Comparison of ENCODE assay signal across 25 cellular contexts in genomic region chr18:50751490-50751889, GRCh38.
DNase-seq lines count a peak whose midpoint lies in the region; ATAC-seq and TF ChIP-seq lines count a peak whose summit lies in the region.
"Had no signal": no experiment of that assay in that cellular context is flagged by ENCODE, and none has a peak within 500 bp of the region (broad histone marks: within the 10 kb centered on the region; RNA-seq: fewer than 3 reads in every experiment).

No MANE protein-coding gene starts in this region.

- H3K27me3 ChIP-seq in spleen (replicated peaks in 1 of 7) = peaks cover 0 to 33% (median 0%) of the 10 kb centered on the region in 7 donors
- H3K27me3 ChIP-seq: BLaER1 treated with 17β-estradiol and CSF1 and Interleukin-3, amounts not matched to agents 10 nM and 100 nM had no signal

- H3K4me3 Mint-ChIP-seq in glutamatergic neuron (ENCODE audit: unreplicated experiment) = no peak overlapping the region
- H3K4me3 Mint-ChIP-seq: activated naive CD4-positive, alpha-beta T cell treated with anti-CD3 and anti-CD28 coated beads, Interleukin-2, amount 10 ng/mL, durations not matched to agents 7 days and 5 days; activated T-cell treated with anti-CD3 and anti-CD28 coated beads, Interleukin-2, amount 50 U/mL, for 72 hours; stimulated activated effector memory CD8-positive, alpha-beta T cell treated with anti-CD3 and anti-CD28 coated beads, Interleukin-12 subunit alpha, Interleukin-12 subunit beta, amount 100 ng/mL, for 72 hours had no signal

- 45 to 60% (median 54%) methylated on average over 5 of the region's 5 CpGs for WGBS in spleen, 5 donors

- DNase-seq in DMS 273 treated with DMSO at 0.1 percent for 48 hours (lab: John Stamatoyannopoulos, UW) = peak; percentile 53
- DNase-seq in NCI-H146 treated with DMSO at 0.1 percent for 48 hours (lab: John Stamatoyannopoulos, UW; ENCODE audit: unreplicated experiment) = peak; percentile 89
- DNase-seq in NCI-H82 (lab: John Stamatoyannopoulos, UW) = peak; percentile 99
- DNase-seq in glutamatergic neuron = peak; percentile 31
- no peak for DNase-seq in spleen
- no peak for DNase-seq in NCI-H2196 (lab: John Stamatoyannopoulos, UW; ENCODE audit: unreplicated experiment)
- DNase-seq: activated CD4-positive, CD25-positive, alpha-beta regulatory T cell; activated naive CD4-positive, alpha-beta T cell treated with anti-CD3 and anti-CD28 coated beads, Interleukin-2, amount 10 ng/mL, durations not matched to agents 7 days and 5 days; activated T-cell treated with anti-CD3 and anti-CD28 coated beads, Interleukin-2, amount 50 U/mL, for 72 hours; dermis blood vessel endothelial cell; DMS79; foreskin melanocyte; GDM1; heart right ventricle; MM.1S; NCI-H1694 treated with DMSO at 0.1 percent for 48 hours; NK-92 treated with Interleukin-12 subunit alpha and Interleukin-12 subunit beta, amount 100 ng/mL, for 24 hours; trophoblast cell had no signal

- H3K9me3 ChIP-seq in spleen = peaks cover 0 to 4% (median 0%) of the 10 kb centered on the region in 8 donors
- H3K9me3 ChIP-seq: HAP-1 had no signal

- TF ChIP-seq CTCF in glutamatergic neuron (IDR thresholded peaks at IDR 0.05; ENCODE audit: partially characterized antibody, unreplicated experiment) (no peak), spleen (IDR thresholded peaks at IDR 0.05 in 8 of 11, conservative IDR thresholded peaks at IDR 0.05 in 3 of 11) (no peak)

- H3K27ac Mint-ChIP-seq in glutamatergic neuron (ENCODE audit: unreplicated experiment) = peak overlapping the region; percentile 33
- H3K27ac Mint-ChIP-seq: activated naive CD4-positive, alpha-beta T cell treated with anti-CD3 and anti-CD28 coated beads, Interleukin-2, amount 10 ng/mL, durations not matched to agents 7 days and 5 days; activated T-cell treated with anti-CD3 and anti-CD28 coated beads, Interleukin-2, amount 50 U/mL, for 72 hours; progenitor cell of endocrine pancreas; stimulated activated effector memory CD8-positive, alpha-beta T cell treated with anti-CD3 and anti-CD28 coated beads, Interleukin-12 subunit alpha, Interleukin-12 subunit beta, amount 100 ng/mL, for 72 hours had no signal

- H3K36me3 Mint-ChIP-seq in glutamatergic neuron (ENCODE audit: unreplicated experiment) = no peaks in the 10 kb centered on the region
- H3K36me3 Mint-ChIP-seq: activated naive CD4-positive, alpha-beta T cell treated with anti-CD3 and anti-CD28 coated beads, Interleukin-2, amount 10 ng/mL, durations not matched to agents 7 days and 5 days; brain; stimulated activated effector memory CD8-positive, alpha-beta T cell treated with anti-CD3 and anti-CD28 coated beads, Interleukin-12 subunit alpha, Interleukin-12 subunit beta, amount 100 ng/mL, for 72 hours had no signal

- H3K4me3 ChIP-seq in spleen = no peak overlapping the region
- H3K4me3 ChIP-seq: BLaER1 treated with 17β-estradiol and CSF1 and Interleukin-3, amounts not matched to agents 10 nM and 100 nM; HAP-1; heart right ventricle had no signal

- H3K27me3 Mint-ChIP-seq in glutamatergic neuron (ENCODE audit: unreplicated experiment) = peaks cover 4% of the 10 kb centered on the region

- no peaks in the 10 kb centered on the region for H3K9me3 Mint-ChIP-seq in glutamatergic neuron (ENCODE audit: unreplicated experiment)
- H3K9me3 Mint-ChIP-seq: activated naive CD4-positive, alpha-beta T cell treated with anti-CD3 and anti-CD28 coated beads, Interleukin-2, amount 10 ng/mL, durations not matched to agents 7 days and 5 days; activated T-cell treated with anti-CD3 and anti-CD28 coated beads, Interleukin-2, amount 50 U/mL, for 72 hours; stimulated activated effector memory CD8-positive, alpha-beta T cell treated with anti-CD3 and anti-CD28 coated beads, Interleukin-12 subunit alpha, Interleukin-12 subunit beta, amount 100 ng/mL, for 72 hours had no signal

- intact Hi-C loops in spleen (cut with DNase I; ENCODE audit: low total_unique reads) = no loop called here

- no peak for ATAC-seq in HG02840 (IDR thresholded peaks at IDR 0.05; ENCODE audit: low FRiP score, unreplicated experiment)
- ATAC-seq: activated T-cell treated with anti-CD3 and anti-CD28 coated beads, Interleukin-2, amount 50 U/mL, for 72 hours; heart right ventricle; HepG2; stimulated activated effector memory CD8-positive, alpha-beta T cell treated with anti-CD3 and anti-CD28 coated beads, Interleukin-12 subunit alpha, Interleukin-12 subunit beta, amount 100 ng/mL, for 72 hours had no signal

- H3K4me1 Mint-ChIP-seq in glutamatergic neuron (ENCODE audit: low read depth, unreplicated experiment) = peaks cover 13% of the 10 kb centered on the region
- H3K4me1 Mint-ChIP-seq: activated naive CD4-positive, alpha-beta T cell treated with anti-CD3 and anti-CD28 coated beads, Interleukin-2, amount 10 ng/mL, durations not matched to agents 7 days and 5 days; stimulated activated effector memory CD8-positive, alpha-beta T cell treated with anti-CD3 and anti-CD28 coated beads, Interleukin-12 subunit alpha, Interleukin-12 subunit beta, amount 100 ng/mL, for 72 hours had no signal

- no peaks in the 10 kb centered on the region for H3K4me1 ChIP-seq in spleen
- H3K4me1 ChIP-seq: BLaER1 treated with 17β-estradiol and CSF1 and Interleukin-3, amounts not matched to agents 10 nM and 100 nM; HAP-1; heart right ventricle had no signal

- no peaks in the 10 kb centered on the region for H3K36me3 ChIP-seq in spleen
- H3K36me3 ChIP-seq: BLaER1 treated with 17β-estradiol and CSF1 and Interleukin-3, amounts not matched to agents 10 nM and 100 nM; HAP-1; heart right ventricle had no signal

- no peak overlapping the region for H3K27ac ChIP-seq in spleen
- H3K27ac ChIP-seq: BLaER1 treated with 17β-estradiol and CSF1 and Interleukin-3, amounts not matched to agents 10 nM and 100 nM; heart right ventricle had no signal

- no peak for TF ChIP-seq POLR2A in spleen (IDR thresholded peaks at IDR 0.05)

Comparison
In these comparisons a context has a peak if more than half of its experiments do, and no peak if none do; other contexts are left out.
1. DNase-seq: peak in DMS 273 treated with DMSO at 0.1 percent for 48 hours (single experiment), NCI-H146 treated with DMSO at 0.1 percent for 48 hours (single experiment), NCI-H82 (single experiment) and glutamatergic neuron (single experiment); none in spleen (single experiment) and NCI-H2196 (single experiment).